ENCODE assay signal across 15 cellular contexts in genomic region chr7:116441534-116441933, GRCh38. TPM values are rescaled to one million over a fixed set of nuclear protein-coding genes. Genes with fewer than 3 reads are reported as not detected.
DNase-seq lines count a peak whose midpoint lies in the region; ATAC-seq and TF ChIP-seq lines count a peak whose summit lies in the region.
"Had no signal": no experiment of that assay in that cellular context is flagged by ENCODE, and none has a peak within 500 bp of the region (broad histone marks: within the 10 kb centered on the region; RNA-seq: fewer than 3 reads in every experiment).

No MANE protein-coding gene starts in this region.

- no peaks in the 10 kb centered on the region for H3K4me1 Mint-ChIP-seq in CD8-positive, alpha-beta T cell (ENCODE audit: low read depth)

- no TSS peak for BruUV-seq in Panc1 (replicated peaks; lab: Mats Ljungman, UMichigan)

- ATAC-seq in Panc1: no peak
- peak; percentile 54 for ATAC-seq in sciatic nerve
- no peak for ATAC-seq in CD8-positive, alpha-beta T cell

- no peaks in the 10 kb centered on the region for H3K36me3 ChIP-seq in Panc1 (ENCODE audit: control insufficient read depth, insufficient read depth, low read length)
- no peaks in the 10 kb centered on the region for H3K36me3 ChIP-seq in esophagus muscularis mucosa
- no peaks in the 10 kb centered on the region for H3K36me3 ChIP-seq in CD8-positive, alpha-beta T cell (ENCODE audit: insufficient read depth, low read length)
- H3K36me3 ChIP-seq: neutrophil had no signal

- CTCF ChIA-PET in Panc1 (lab: Charles Lee): no interaction called here
- CTCF ChIA-PET in CD8-positive, alpha-beta T cell (lab: Charles Lee): no interaction called here

- H3K27me3 ChIP-seq in Panc1 (ENCODE audit: control insufficient read depth, insufficient read depth, low read length) (no peaks in the 10 kb centered on the region), esophagus muscularis mucosa (no peaks in the 10 kb centered on the region)
- H3K27me3 ChIP-seq in CD8-positive, alpha-beta T cell (ENCODE audit: insufficient read depth, low read length): no peaks in the 10 kb centered on the region
- H3K27me3 ChIP-seq: neutrophil had no signal

- no peak overlapping the region for H3K27ac Mint-ChIP-seq in CD8-positive, alpha-beta T cell

- no peaks in the 10 kb centered on the region for H3K9me3 Mint-ChIP-seq in CD8-positive, alpha-beta T cell

- POLR2A ChIA-PET in Panc1 (lab: Charles Lee): interaction anchor here (0.6 kb wide), 1 partner anchor 334 kb away, joined by 5 read pairs; no protein-coding TSS in a partner anchor
- POLR2A ChIA-PET in CD8-positive, alpha-beta T cell (lab: Charles Lee): no interaction called here

- H3K9me3 ChIP-seq in Panc1 (ENCODE audit: control insufficient read depth, insufficient read depth, low read depth, low read length): peaks cover 6% of the 10 kb centered on the region; the same call in 1 of the 2 replicates
- no peaks in the 10 kb centered on the region for H3K9me3 ChIP-seq in esophagus muscularis mucosa
- H3K9me3 ChIP-seq in CD8-positive, alpha-beta T cell (ENCODE audit: low read length): no peaks in the 10 kb centered on the region
- H3K9me3 ChIP-seq: neutrophil had no signal

- TF ChIP-seq CTCF in Panc1 (IDR thresholded peaks at IDR 0.05): no peak
- TF ChIP-seq CTCF in esophagus muscularis mucosa (IDR thresholded peaks at IDR 0.05): no peak
- no peak for TF ChIP-seq CTCF in CD8-positive, alpha-beta T cell (IDR thresholded peaks at IDR 0.05)

- no peak overlapping the region for H3K4me3 ChIP-seq in Panc1 (ENCODE audit: low read depth in 2 of 2, low read length in 2 of 2)
- H3K4me3 ChIP-seq in esophagus muscularis mucosa: no peak overlapping the region
- no peak overlapping the region for H3K4me3 ChIP-seq in CD8-positive, alpha-beta T cell (ENCODE audit: low read depth, low read length)

- no peak for TF ChIP-seq POLR2A in esophagus muscularis mucosa (IDR thresholded peaks at IDR 0.05; ENCODE audit: low read depth)

- intact Hi-C loops in Panc1 (cut with micrococcal nuclease; ENCODE audit: unreplicated experiment) (loop anchor here (5.0 to 10.0 kb wide), 2 partner anchors 53 to 84 kb away; partner anchors contain the start of gene CAV2), esophagus muscularis mucosa (cut with DNase I) (no loop called here), sciatic nerve (cut with DNase I) (no loop called here)
- intact Hi-C loops in CD8-positive, alpha-beta T cell (cut with DNase I, micrococcal nuclease): no loop called here

- no peak overlapping the region for H3K4me3 Mint-ChIP-seq in CD8-positive, alpha-beta T cell

- no peaks in the 10 kb centered on the region for H3K36me3 Mint-ChIP-seq in CD8-positive, alpha-beta T cell

- in situ Hi-C loops in Panc1 (cut with HindIII; ENCODE audit: low pct_unique_long_range_greater_than_20kb, low sequenced_read_pairs): no loop called here

- peak; percentile 54 for DNase-seq in AG08395 (ENCODE audit: low spot score)
- DNase-seq in Panc1 (ENCODE audit: low read depth, low spot score): no peak
- DNase-seq in esophagus muscularis mucosa (ENCODE audit: extremely low spot score): no peak
- DNase-seq in sciatic nerve (ENCODE audit: low spot score): no peak
- no peak for DNase-seq in foreskin melanocyte
- DNase-seq in NCI-H1417 treated with DMSO at 0.1 percent for 48 hours (lab: John Stamatoyannopoulos, UW): no peak
- no peak for DNase-seq in CD8-positive, alpha-beta T cell
- no peak for DNase-seq in activated CD4-positive, alpha-beta T cell treated with anti-CD3 and anti-CD28 coated beads, Interleukin-2, amount 50 U/mL, for 48 hours
- DNase-seq: activated CD4-positive, alpha-beta T cell treated with anti-CD3 and anti-CD28 coated beads, Interleukin-2, amount 50 U/mL, for 1 hour; effector CD4-positive, alpha-beta T cell; mesendoderm; NCI-H1930; NCI-H69; T1000 had no signal

- peaks cover 11% of the 10 kb centered on the region for H3K27me3 Mint-ChIP-seq in CD8-positive, alpha-beta T cell (ENCODE audit: low read depth)

- 67% methylated on average over 4 of the region's 4 CpGs for WGBS in esophagus muscularis mucosa

- peaks cover 11% of the 10 kb centered on the region for H3K4me1 ChIP-seq in Panc1 (ENCODE audit: control insufficient read depth, insufficient read depth, low read length)
- H3K4me1 ChIP-seq in esophagus muscularis mucosa: peaks cover 14 to 37% (median 19%) of the 10 kb centered on the region in 4 donors
- H3K4me1 ChIP-seq in CD8-positive, alpha-beta T cell (ENCODE audit: insufficient read depth, low read length): no peaks in the 10 kb centered on the region

- TF ChIP-seq EP300 in esophagus muscularis mucosa (IDR thresholded peaks at IDR 0.05): no peak

- peak overlapping the region; percentile 96 for H3K27ac ChIP-seq in Panc1 (ENCODE audit: low read length)
- peak overlapping the region; percentile 24 to 55 (median 50) for H3K27ac ChIP-seq in esophagus muscularis mucosa (replicated peaks in 1 of 4)
- H3K27ac ChIP-seq in CD8-positive, alpha-beta T cell (ENCODE audit: low read depth, low read length): no peak overlapping the region
- H3K27ac ChIP-seq: neutrophil had no signal

RNA-seq across cellular contexts. Expression of gene CAV2, which starts 58.0 kb away (rescaled TPM):
- total RNA-seq in Panc1 (2021; ENCODE audit: unreplicated experiment): 217 TPM
- 199 TPM for polyA plus RNA-seq in Panc1 (2012; ENCODE audit: insufficient read length)
- total RNA-seq in esophagus muscularis mucosa: 100 to 1,000 TPM; 125 to 148 (median 129) TPM
- 139 TPM for total RNA-seq in sciatic nerve
- total RNA-seq in CD8-positive, alpha-beta T cell: not detected

Comparison
In these comparisons a context has a peak if more than half of its experiments do, and no peak if none do; other contexts are left out.
1. RNA of gene CAV2, which starts 58.0 kb away (total RNA-seq): 217 TPM in Panc1 (single experiment), 139 TPM in sciatic nerve (single experiment) and 125 to 148 TPM in esophagus muscularis mucosa; not detected in CD8-positive, alpha-beta T cell; every median in the first group is over 100 times any median in the second.